Comparison of ENCODE assay signal across 1 cellular context in genomic region chr12:93526786-93527428, GRCh38.
TF ChIP-seq lines count a peak whose summit lies in the region.

No MANE protein-coding gene starts in this region.

TF ChIP-seq in HepG2, 621 proteins besides CTCF, POLR2A, EP300 and RAD21 (continued from another document):
- TF ChIP-seq, protein P1, sequence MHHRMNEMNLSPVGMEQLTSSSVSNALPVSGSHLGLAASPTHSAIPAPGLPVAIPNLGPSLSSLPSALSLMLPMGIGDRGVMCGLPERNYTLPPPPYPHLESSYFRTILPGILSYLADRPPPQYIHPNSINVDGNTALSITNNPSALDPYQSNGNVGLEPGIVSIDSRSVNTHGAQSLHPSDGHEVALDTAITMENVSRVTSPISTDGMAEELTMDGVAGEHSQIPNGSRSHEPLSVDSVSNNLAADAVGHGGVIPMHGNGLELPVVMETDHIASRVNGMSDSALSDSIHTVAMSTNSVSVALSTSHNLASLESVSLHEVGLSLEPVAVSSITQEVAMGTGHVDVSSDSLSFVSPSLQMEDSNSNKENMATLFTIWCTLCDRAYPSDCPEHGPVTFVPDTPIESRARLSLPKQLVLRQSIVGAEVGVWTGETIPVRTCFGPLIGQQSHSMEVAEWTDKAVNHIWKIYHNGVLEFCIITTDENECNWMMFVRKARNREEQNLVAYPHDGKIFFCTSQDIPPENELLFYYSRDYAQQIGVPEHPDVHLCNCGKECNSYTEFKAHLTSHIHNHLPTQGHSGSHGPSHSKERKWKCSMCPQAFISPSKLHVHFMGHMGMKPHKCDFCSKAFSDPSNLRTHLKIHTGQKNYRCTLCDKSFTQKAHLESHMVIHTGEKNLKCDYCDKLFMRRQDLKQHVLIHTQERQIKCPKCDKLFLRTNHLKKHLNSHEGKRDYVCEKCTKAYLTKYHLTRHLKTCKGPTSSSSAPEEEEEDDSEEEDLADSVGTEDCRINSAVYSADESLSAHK (CRISPR knock-in tag; IDR thresholded peaks at IDR 0.05; ENCODE audit: borderline replicate concordance), result no peak
- TF ChIP-seq JUN (CRISPR knock-in tag; IDR thresholded peaks at IDR 0.05) (peak; percentile 87), RARA (CRISPR knock-in tag; IDR thresholded peaks at IDR 0.05) (peak; percentile 61), FOSL2 (CRISPR knock-in tag; IDR thresholded peaks at IDR 0.05) (peak; percentile 96), AHDC1 (CRISPR knock-in tag; IDR thresholded peaks at IDR 0.05; ENCODE audit: borderline replicate concordance) (peak; percentile 90; the same call in 1 of the 2 replicates), CENPT (CRISPR knock-in tag; IDR thresholded peaks at IDR 0.05; ENCODE audit: low read depth) (no peak), ZNF7 (CRISPR knock-in tag; IDR thresholded peaks at IDR 0.05) (no peak), SALL1 (CRISPR knock-in tag; IDR thresholded peaks at IDR 0.05) (peak; percentile 33; the same call in 1 of the 2 replicates), ZNF646 (CRISPR knock-in tag; IDR thresholded peaks at IDR 0.05) (peak; percentile 88), ZNF839 (CRISPR knock-in tag; IDR thresholded peaks at IDR 0.05; ENCODE audit: borderline replicate concordance) (no peak), HOMEZ (CRISPR knock-in tag; IDR thresholded peaks at IDR 0.05; ENCODE audit: low read depth) (peak; percentile 29; the same call in 1 of the 2 replicates), PHF5A (CRISPR knock-in tag; IDR thresholded peaks at IDR 0.05; ENCODE audit: low read depth, unreplicated experiment) (no peak), TBX3 (IDR thresholded peaks at IDR 0.05; ENCODE audit: borderline replicate concordance) (peak; percentile 46; the same call in 1 of the 2 replicates), SRF (IDR thresholded peaks at IDR 0.05; ENCODE audit: low read depth, low read length) (no peak), ASH2L (IDR thresholded peaks at IDR 0.05; ENCODE audit: insufficient read length, low read depth, low read length) (peak; percentile 37), SKI (IDR thresholded peaks at IDR 0.05; ENCODE audit: partially characterized antibody) (peak; percentile 27), FOXA1 (IDR thresholded peaks at IDR 0.05) (no peak), FOXA1 (CRISPR knock-in tag; IDR thresholded peaks at IDR 0.05) (peak; percentile 38; the same call in 1 of the 2 replicates)
- TF ChIP-seq, protein P2, sequence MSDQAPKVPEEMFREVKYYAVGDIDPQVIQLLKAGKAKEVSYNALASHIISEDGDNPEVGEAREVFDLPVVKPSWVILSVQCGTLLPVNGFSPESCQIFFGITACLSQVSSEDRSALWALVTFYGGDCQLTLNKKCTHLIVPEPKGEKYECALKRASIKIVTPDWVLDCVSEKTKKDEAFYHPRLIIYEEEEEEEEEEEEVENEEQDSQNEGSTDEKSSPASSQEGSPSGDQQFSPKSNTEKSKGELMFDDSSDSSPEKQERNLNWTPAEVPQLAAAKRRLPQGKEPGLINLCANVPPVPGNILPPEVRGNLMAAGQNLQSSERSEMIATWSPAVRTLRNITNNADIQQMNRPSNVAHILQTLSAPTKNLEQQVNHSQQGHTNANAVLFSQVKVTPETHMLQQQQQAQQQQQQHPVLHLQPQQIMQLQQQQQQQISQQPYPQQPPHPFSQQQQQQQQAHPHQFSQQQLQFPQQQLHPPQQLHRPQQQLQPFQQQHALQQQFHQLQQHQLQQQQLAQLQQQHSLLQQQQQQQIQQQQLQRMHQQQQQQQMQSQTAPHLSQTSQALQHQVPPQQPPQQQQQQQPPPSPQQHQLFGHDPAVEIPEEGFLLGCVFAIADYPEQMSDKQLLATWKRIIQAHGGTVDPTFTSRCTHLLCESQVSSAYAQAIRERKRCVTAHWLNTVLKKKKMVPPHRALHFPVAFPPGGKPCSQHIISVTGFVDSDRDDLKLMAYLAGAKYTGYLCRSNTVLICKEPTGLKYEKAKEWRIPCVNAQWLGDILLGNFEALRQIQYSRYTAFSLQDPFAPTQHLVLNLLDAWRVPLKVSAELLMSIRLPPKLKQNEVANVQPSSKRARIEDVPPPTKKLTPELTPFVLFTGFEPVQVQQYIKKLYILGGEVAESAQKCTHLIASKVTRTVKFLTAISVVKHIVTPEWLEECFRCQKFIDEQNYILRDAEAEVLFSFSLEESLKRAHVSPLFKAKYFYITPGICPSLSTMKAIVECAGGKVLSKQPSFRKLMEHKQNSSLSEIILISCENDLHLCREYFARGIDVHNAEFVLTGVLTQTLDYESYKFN (CRISPR knock-in tag; conservative IDR thresholded peaks at IDR 0.05), result peak; percentile 59
- TF ChIP-seq, protein P3, sequence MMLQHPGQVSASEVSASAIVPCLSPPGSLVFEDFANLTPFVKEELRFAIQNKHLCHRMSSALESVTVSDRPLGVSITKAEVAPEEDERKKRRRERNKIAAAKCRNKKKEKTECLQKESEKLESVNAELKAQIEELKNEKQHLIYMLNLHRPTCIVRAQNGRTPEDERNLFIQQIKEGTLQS (CRISPR knock-in tag; IDR thresholded peaks at IDR 0.05), result peak; percentile 73; the same call in 1 of the 2 replicates
- TF ChIP-seq, protein P4, sequence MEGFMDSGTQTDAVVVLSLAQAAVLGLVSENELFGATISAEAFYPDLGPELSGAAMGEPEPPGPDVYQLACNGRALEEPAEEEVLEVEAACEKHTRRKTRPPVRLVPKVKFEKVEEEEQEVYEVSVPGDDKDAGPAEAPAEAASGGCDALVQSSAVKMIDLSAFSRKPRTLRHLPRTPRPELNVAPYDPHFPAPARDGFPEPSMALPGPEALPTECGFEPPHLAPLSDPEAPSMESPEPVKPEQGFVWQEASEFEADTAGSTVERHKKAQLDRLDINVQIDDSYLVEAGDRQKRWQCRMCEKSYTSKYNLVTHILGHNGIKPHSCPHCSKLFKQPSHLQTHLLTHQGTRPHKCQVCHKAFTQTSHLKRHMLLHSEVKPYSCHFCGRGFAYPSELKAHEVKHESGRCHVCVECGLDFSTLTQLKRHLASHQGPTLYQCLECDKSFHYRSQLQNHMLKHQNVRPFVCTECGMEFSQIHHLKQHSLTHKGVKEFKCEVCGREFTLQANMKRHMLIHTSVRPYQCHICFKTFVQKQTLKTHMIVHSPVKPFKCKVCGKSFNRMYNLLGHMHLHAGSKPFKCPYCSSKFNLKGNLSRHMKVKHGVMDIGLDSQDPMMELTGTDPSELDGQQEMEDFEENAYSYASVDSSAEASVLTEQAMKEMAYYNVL (CRISPR knock-in tag; IDR thresholded peaks at IDR 0.05; ENCODE audit: borderline replicate concordance), result peak; percentile 62; the same call in 1 of the 2 replicates
